ENCODE assay signal across 16 cellular contexts in genomic region chr4:53885668-53886067, GRCh38.
"Had no signal": no experiment of that assay in that cellular context is flagged by ENCODE, and none has a peak within 500 bp of the region (broad histone marks: within the 10 kb centered on the region; RNA-seq: fewer than 3 reads in every experiment).

No MANE protein-coding gene starts in this region.

- DNase-seq: activated B cell treated with CpG ODN at 0.5 μM for 24 hours; activated CD4-positive, alpha-beta T cell treated with anti-CD3 and anti-CD28 coated beads, Interleukin-2, amount 10 ng/mL, durations not matched to agents 24 days and 14 days; activated CD8-positive, alpha-beta memory T cell treated with anti-CD3 and anti-CD28 coated beads for 24 hours; activated naive CD4-positive, alpha-beta T cell treated with anti-CD3 and anti-CD28 coated beads for 36 hours; cerebellar nuclear complex; dermis blood vessel endothelial cell; erythroblast; left lung; SIG-M5; stimulated activated CD4-positive, alpha-beta T cell treated with anti-CD3 and anti-CD28 coated beads, Interleukin-15, amount 100 ng/mL, for 24 hours; stimulated activated CD4-positive, alpha-beta T cell treated with anti-CD3 and anti-CD28 coated beads, Interleukin-4, amount 100 ng/mL, for 24 hours; stimulated activated naive CD8-positive, alpha-beta T cell treated with anti-CD3 and anti-CD28 coated beads, Interleukin-15, amount 100 ng/mL, for 72 hours; T-helper 2 cell; thyroid gland had no signal

- H3K27me3 Mint-ChIP-seq: activated B cell treated with CpG ODN at 0.5 μM for 24 hours, brain had no signal

- H3K27ac Mint-ChIP-seq: activated B cell treated with CpG ODN at 0.5 μM for 24 hours; activated CD4-positive, alpha-beta T cell treated with anti-CD3 and anti-CD28 coated beads, Interleukin-2, amount 10 ng/mL, durations not matched to agents 24 days and 14 days; activated naive CD4-positive, alpha-beta T cell treated with anti-CD3 and anti-CD28 coated beads for 36 hours; brain; stimulated activated naive CD8-positive, alpha-beta T cell treated with anti-CD3 and anti-CD28 coated beads, Interleukin-15, amount 100 ng/mL, for 72 hours had no signal

- H3K36me3 Mint-ChIP-seq: brain had no signal

- H3K4me3 ChIP-seq: left lung, thyroid gland had no signal

- H3K27me3 ChIP-seq: left lung, neutrophil, thyroid gland had no signal

- H3K9me3 ChIP-seq: left lung, neutrophil, thyroid gland had no signal

- H3K4me3 Mint-ChIP-seq: activated B cell treated with CpG ODN at 0.5 μM for 24 hours; activated CD4-positive, alpha-beta T cell treated with anti-CD3 and anti-CD28 coated beads, Interleukin-2, amount 10 ng/mL, durations not matched to agents 24 days and 14 days; activated naive CD4-positive, alpha-beta T cell treated with anti-CD3 and anti-CD28 coated beads for 36 hours; brain; stimulated activated naive CD8-positive, alpha-beta T cell treated with anti-CD3 and anti-CD28 coated beads, Interleukin-15, amount 100 ng/mL, for 72 hours had no signal

- H3K36me3 ChIP-seq: left lung, neutrophil, thyroid gland had no signal

- H3K27ac ChIP-seq: left lung, neutrophil, thyroid gland had no signal

- H3K4me1 Mint-ChIP-seq: activated B cell treated with CpG ODN at 0.5 μM for 24 hours; activated CD4-positive, alpha-beta T cell treated with anti-CD3 and anti-CD28 coated beads, Interleukin-2, amount 10 ng/mL, durations not matched to agents 24 days and 14 days; stimulated activated naive CD8-positive, alpha-beta T cell treated with anti-CD3 and anti-CD28 coated beads, Interleukin-15, amount 100 ng/mL, for 72 hours had no signal

- H3K4me1 ChIP-seq: left lung had no signal

- ATAC-seq: left lung; stimulated activated naive CD8-positive, alpha-beta T cell treated with anti-CD3 and anti-CD28 coated beads, Interleukin-15, amount 100 ng/mL, for 72 hours had no signal

- H3K9me3 Mint-ChIP-seq: activated CD4-positive, alpha-beta T cell treated with anti-CD3 and anti-CD28 coated beads, Interleukin-2, amount 10 ng/mL, durations not matched to agents 24 days and 14 days; stimulated activated naive CD8-positive, alpha-beta T cell treated with anti-CD3 and anti-CD28 coated beads, Interleukin-15, amount 100 ng/mL, for 72 hours had no signal
